21 cellular contexts compared by ENCODE assay signal in the genomic region with DNA sequence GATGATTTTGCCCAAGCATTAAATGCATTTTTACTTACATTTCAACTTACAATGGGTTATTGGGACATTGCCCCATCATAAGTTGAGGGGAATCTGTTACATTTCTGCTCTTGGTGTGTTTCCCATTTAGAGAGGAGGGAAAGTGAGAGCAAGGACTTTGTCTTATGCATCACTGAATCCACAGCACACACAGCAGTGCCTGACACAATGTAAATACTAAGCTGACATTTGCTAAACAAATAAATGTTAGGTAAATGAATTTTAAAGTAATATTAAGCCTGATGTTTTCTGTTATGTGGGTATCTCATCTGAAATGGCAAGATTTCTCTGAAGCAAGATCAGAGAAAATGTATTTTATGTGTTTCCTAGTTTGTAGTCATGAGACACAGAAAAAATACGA.
DNase-seq lines count a peak whose midpoint lies in the region; ATAC-seq, FAIRE-seq and TF ChIP-seq lines count a peak whose summit lies in the region.
"Had no signal": no experiment of that assay in that cellular context is flagged by ENCODE, and none has a peak within 500 bp of the region (broad histone marks: within the 10 kb centered on the region; RNA-seq: fewer than 3 reads in every experiment).

No MANE protein-coding gene starts in this region.

- no peaks in the 10 kb centered on the region for H3K79me2 ChIP-seq in OCI-LY7 (ENCODE audit: insufficient read depth, low read depth, low read length)

- H4K20me1 ChIP-seq in OCI-LY7 (ENCODE audit: insufficient read depth, low read length): no peaks in the 10 kb centered on the region

- intact Hi-C loops in OCI-LY7 (cut with micrococcal nuclease; ENCODE audit: unreplicated experiment): no loop called here

- peaks cover 30% of the 10 kb centered on the region for H3K4me1 ChIP-seq in A549
- H3K4me1 ChIP-seq in OCI-LY7 (ENCODE audit: insufficient read depth, low read length, poor library complexity, severe bottlenecking): no peaks in the 10 kb centered on the region
- H3K4me1 ChIP-seq: SJSA1 had no signal

- POLR2A ChIA-PET in A549 (lab: Yijun Ruan, JAX) (no interaction called here), OCI-LY7 (lab: Charles Lee) (no interaction called here)

- no peak overlapping the region for H2AFZ ChIP-seq in OCI-LY7 (ENCODE audit: low read length)

- H3K4me2 ChIP-seq in A549 (peak overlapping the region; percentile 27), OCI-LY7 (ENCODE audit: low read length) (no peak overlapping the region)
- H3K4me2 ChIP-seq: KMS-11 had no signal

- TF ChIP-seq EP300 in A549 (IDR thresholded peaks at IDR 0.05): no peak

- TF ChIP-seq RAD21 in A549 (conservative IDR thresholded peaks at IDR 0.05 in 1 of 2, IDR thresholded peaks at IDR 0.05 in 1 of 2): no peak

- CTCF ChIA-PET in A549 (lab: Yijun Ruan, JAX) (no interaction called here), OCI-LY7 (lab: Charles Lee; ENCODE audit: unreplicated experiment) (no interaction called here)

- no TSS peak for BruUV-seq in OCI-LY7 (replicated peaks; lab: Mats Ljungman, UMichigan)

- TF ChIP-seq POLR2A in A549 (IDR thresholded peaks at IDR 0.05; ENCODE audit: low read length): no peak

- no peak overlapping the region for H3K4me3 ChIP-seq in A549
- H3K4me3 ChIP-seq in OCI-LY7 (ENCODE audit: low read depth, low read length, poor library complexity, severe bottlenecking): no peak overlapping the region
- H3K4me3 ChIP-seq: SJSA1 had no signal

- H3K27ac ChIP-seq in A549 (0 out of 6 replicates have a peak overlapping the region, but pooled peaks of 1 of the 2 experiments have one; percentile 21), OCI-LY7 (ENCODE audit: low read depth, low read length, poor library complexity, severe bottlenecking) (no peak overlapping the region)
- H3K27ac ChIP-seq: KMS-11, SJSA1 had no signal

- no peaks in the 10 kb centered on the region for H3K36me3 ChIP-seq in OCI-LY7 (ENCODE audit: insufficient read depth, low read length)
- H3K36me3 ChIP-seq: SJSA1 had no signal

- FAIRE-seq in A549 (lab: Jason Lieb, UNC): no peak
- peak; percentile 99 for FAIRE-seq in islet of Langerhans (lab: Jason Lieb, UNC)
- FAIRE-seq: D721Med had no signal

- 43% methylated on average over 1 of the region's 1 CpG for WGBS in A549 (ENCODE audit: missing lambda C conversion rate)

- ATAC-seq in A549: no peak
- ATAC-seq: Panc1 had no signal

- DNase-seq in A549 (ENCODE audit: low read depth in 1 of 2, low spot score in 1 of 2) (no peak), DMS53 (lab: John Stamatoyannopoulos, UW) (peak; percentile 72), NCI-H526 treated with DMSO at 0.1 percent for 48 hours (lab: John Stamatoyannopoulos, UW) (peak; percentile 87), cerebellum (ENCODE audit: low spot score) (no peak), NCI-H82 (lab: John Stamatoyannopoulos, UW) (no peak), globus pallidus (ENCODE audit: low spot score) (no peak), OCI-LY7 (ENCODE audit: low spot score) (no peak)
- DNase-seq: ACHN; C1 segment of cervical spinal cord; CD8-positive, alpha-beta memory T cell; GDM1; H7; NCI-H1694 treated with DMSO at 0.1 percent for 48 hours; NCI-H226; NCI-H524 treated with DMSO at 0.1 percent for 48 hours; SW 1271 had no signal

- TF ChIP-seq CTCF in A549 (IDR thresholded peaks at IDR 0.05) (no peak), OCI-LY7 (conservative IDR thresholded peaks at IDR 0.05; ENCODE audit: low read length) (no peak)

- H3K9me3 ChIP-seq in A549 (no peaks in the 10 kb centered on the region), OCI-LY7 (ENCODE audit: low read length) (no peaks in the 10 kb centered on the region)
- H3K9me3 ChIP-seq: SJSA1 had no signal

- no peaks in the 10 kb centered on the region for H3K9me2 ChIP-seq in OCI-LY7 (ENCODE audit: insufficient read depth, low read length)

TF ChIP-seq in A549, 52 proteins besides CTCF, POLR2A, EP300 and RAD21:
- TF ChIP-seq FOXS1 (CRISPR knock-in tag; IDR thresholded peaks at IDR 0.05) (no peak), NR3C1 (IDR thresholded peaks at IDR 0.05) (no peak), KDM5A (IDR thresholded peaks at IDR 0.05) (no peak), HEYL (CRISPR knock-in tag; IDR thresholded peaks at IDR 0.05) (no peak), CHD2 (IDR thresholded peaks at IDR 0.05; ENCODE audit: low read length, partially characterized antibody) (no peak), MAFK (IDR thresholded peaks at IDR 0.05; ENCODE audit: partially characterized antibody) (no peak), JUN (IDR thresholded peaks at IDR 0.05) (no peak), HOXB5 (CRISPR knock-in tag; IDR thresholded peaks at IDR 0.05) (no peak), SREBF2 (IDR thresholded peaks at IDR 0.05) (no peak), HDAC2 (IDR thresholded peaks at IDR 0.05) (no peak), HOXB13 (CRISPR knock-in tag; IDR thresholded peaks at IDR 0.05; ENCODE audit: low read depth) (no peak), EHF (CRISPR knock-in tag; IDR thresholded peaks at IDR 0.05) (no peak), RNF2 (IDR thresholded peaks at IDR 0.05; ENCODE audit: borderline replicate concordance, low read depth) (no peak), SMC3 (IDR thresholded peaks at IDR 0.05) (no peak), ZNF302 (CRISPR knock-in tag; IDR thresholded peaks at IDR 0.05) (no peak), TP53 (CRISPR knock-in tag; IDR thresholded peaks at IDR 0.05) (no peak), HOXA7 (CRISPR knock-in tag; IDR thresholded peaks at IDR 0.05) (no peak), ZSCAN20 (CRISPR knock-in tag; IDR thresholded peaks at IDR 0.05) (no peak)
- TF ChIP-seq, protein P1, sequence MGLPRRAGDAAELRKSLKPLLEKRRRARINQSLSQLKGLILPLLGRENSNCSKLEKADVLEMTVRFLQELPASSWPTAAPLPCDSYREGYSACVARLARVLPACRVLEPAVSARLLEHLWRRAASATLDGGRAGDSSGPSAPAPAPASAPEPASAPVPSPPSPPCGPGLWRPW (IDR thresholded peaks at IDR 0.05): no peak

Comparison
In these comparisons a context has a peak if more than half of its experiments do, and no peak if none do; other contexts are left out.
1. DNase-seq: peak in DMS53 (single experiment) and NCI-H526 treated with DMSO at 0.1 percent for 48 hours (single experiment); none in A549 (0 of 2), cerebellum (single experiment), NCI-H82 (single experiment), globus pallidus (single experiment) and OCI-LY7 (single experiment).